Comparison of ENCODE assay signal across 8 cellular contexts in the genomic region with DNA sequence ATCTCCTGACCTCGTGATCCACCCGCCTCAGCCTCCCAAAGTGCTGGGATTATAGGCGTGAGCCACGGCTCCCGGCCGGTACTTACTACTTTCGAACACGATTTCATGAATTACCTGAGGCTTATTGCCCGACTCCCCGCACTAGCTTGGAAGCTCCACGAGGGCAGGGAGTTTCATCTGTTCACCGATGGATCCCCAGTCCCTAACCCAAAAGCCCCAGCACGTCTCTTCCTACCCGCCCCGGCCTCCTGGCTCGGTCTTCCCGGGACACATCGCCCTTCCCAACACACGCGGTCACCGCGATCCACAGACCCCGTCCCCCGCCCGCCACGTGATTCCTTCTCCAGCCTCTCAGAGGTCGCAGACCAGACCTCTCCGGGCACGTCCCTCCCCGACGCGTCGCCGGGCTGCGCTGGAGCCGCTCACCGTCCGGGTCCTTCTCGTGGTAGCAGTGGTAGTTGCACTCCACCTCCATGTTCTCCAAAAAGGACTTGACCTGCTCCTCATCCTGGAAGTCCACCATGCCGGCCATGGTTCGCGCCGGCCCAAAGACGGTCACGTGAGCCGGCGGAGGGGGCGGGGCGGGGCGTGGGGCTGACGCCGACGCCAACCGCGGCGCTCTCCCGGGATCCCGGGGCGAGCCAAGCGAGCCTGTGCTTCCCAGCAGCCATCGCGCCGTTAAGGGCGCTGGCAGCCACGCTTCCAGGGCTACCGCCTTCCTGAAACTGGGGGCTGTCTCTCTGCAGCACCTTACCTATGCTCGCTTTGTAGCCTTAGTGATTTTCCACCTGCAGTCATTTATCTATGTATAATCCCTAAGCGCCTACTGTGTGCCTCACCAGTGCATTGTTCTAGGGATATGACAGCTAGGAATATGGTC. TPM values are rescaled to one million over a fixed set of nuclear protein-coding genes. Genes with fewer than 3 reads are reported as not detected.
A peak's percentile ranks its signal among the peaks of the same experiment; 100 is the strongest.
DNase-seq lines count a peak whose midpoint lies in the region; ATAC-seq and TF ChIP-seq lines count a peak whose summit lies in the region.

A gene (minus strand): TSS at position 553 of the 880 bp plus-strand sequence. CDS start 21 bp downstream, at position 532.

- H3K56ac ChIP-seq in H9 (ENCODE audit: insufficient read length, low read depth, low read length): no peak within 1 kb of the TSS

- ATAC-seq in Right ventricle myocardium superior (ENCODE audit: poor library complexity): peak; percentile 91

- no peak within 1 kb of the TSS for H2AFZ ChIP-seq in H9 (ENCODE audit: low read length)

- no CpG with 5 or more reads among the region's 68 CpGs for WGBS in H9 (ENCODE audit: extremely low coverage, insufficient read length, low lambda C conversion rate)
- WGBS in ovary, 3 donors: 1 to 4% (median 1%) methylated on average over 44 to 68 of the region's 68 CpGs

- H3K4ac ChIP-seq in H9 (ENCODE audit: low read depth, low read length): no peak within 1 kb of the TSS; the same call in 1 of the 2 replicates

- H3F3A ChIP-seq in DOHH2 (ENCODE audit: control insufficient read depth, insufficient read depth): peaks cover 14% of the 10 kb centered on the region

- H3K27me3 ChIP-seq in DOHH2 (ENCODE audit: control insufficient read depth, low read length) (no peaks in the 10 kb centered on the region), H9 (ENCODE audit: insufficient read depth, low read length) (no peaks in the 10 kb centered on the region), ovary (no peaks in the 10 kb centered on the region), tibial artery (no peaks in the 10 kb centered on the region)

- H3K4me1 ChIP-seq in DOHH2 (ENCODE audit: control insufficient read depth, low read length): peaks cover 38% of the 10 kb centered on the region
- no peaks in the 10 kb centered on the region for H3K4me1 ChIP-seq in H9 (ENCODE audit: insufficient read depth, low read length)
- peaks cover 1% of the 10 kb centered on the region for H3K4me1 ChIP-seq in ovary (ENCODE audit: insufficient read depth)
- peaks cover 0 to 17% (median 7%) of the 10 kb centered on the region in 4 donors for H3K4me1 ChIP-seq in tibial artery

- no peaks in the 10 kb centered on the region; a peak in 1 of 5 replicates for H3K9me3 Mint-ChIP-seq in H9

- TF ChIP-seq EP300 in ovary (IDR thresholded peaks at IDR 0.05): no peak

- H3K4me2 ChIP-seq in DOHH2 (ENCODE audit: low read length) (peak within 1 kb of the TSS; percentile 74), H9 (ENCODE audit: insufficient read depth, insufficient read length, low read length) (peak within 1 kb of the TSS; percentile 58)

- no peak within 1 kb of the TSS for H4K8ac ChIP-seq in H9 (replicated peaks; ENCODE audit: insufficient read length, low read depth, low read length)

- no peak within 1 kb of the TSS for H2AK5ac ChIP-seq in H9 (ENCODE audit: insufficient read length, low read length)

- H3K4me3 ChIP-seq in DOHH2 (ENCODE audit: low read length): peak within 1 kb of the TSS; percentile 98
- peak within 1 kb of the TSS; percentile 82 for H3K4me3 ChIP-seq in ovary
- peak within 1 kb of the TSS; percentile 85 to 87 for H3K4me3 ChIP-seq in tibial artery

- H3K9me3 ChIP-seq in DOHH2 (ENCODE audit: control insufficient read depth, insufficient read depth, low read length) (no peaks in the 10 kb centered on the region), H9 (ENCODE audit: control insufficient read depth, low read depth, low read length) (no peaks in the 10 kb centered on the region), ovary (no peaks in the 10 kb centered on the region), tibial artery (no peaks in the 10 kb centered on the region)

- H3K27me3 Mint-ChIP-seq in H9 (ENCODE audit: low read depth): peaks cover 3% of the 10 kb centered on the region; the same call in 1 of the 2 replicates

- DNase-seq in H9: peak; percentile 85
- DNase-seq in NCI-H1048 (lab: John Stamatoyannopoulos, UW): peak; percentile 61
- DNase-seq in SW 1271 (lab: John Stamatoyannopoulos, UW): peak; percentile 15 to 72
- DNase-seq in activated naive CD8-positive, alpha-beta T cell treated with anti-CD3 and anti-CD28 coated beads, Interleukin-2, amount 50 U/mL, for 16 hours (ENCODE audit: low read depth, low spot score): peak; percentile 22
- peak; percentile 93 for DNase-seq in Right ventricle myocardium superior
- DNase-seq in ovary: peak; percentile 87 to 93 (median 89)
- DNase-seq in tibial artery: peak; percentile 77 to 93

- intact Hi-C loops in Right ventricle myocardium superior (cut with DNase I): no loop called here
- intact Hi-C loops in ovary (cut with DNase I): loop anchor here in 1 of 4 donors (10.0 kb wide), 1 partner anchor 487 kb away; no protein-coding TSS in a partner anchor
- intact Hi-C loops in tibial artery (cut with DNase I; ENCODE audit: low total_unique reads): no loop called here

- no peak within 1 kb of the TSS for H2BK120ac ChIP-seq in H9 (ENCODE audit: low read depth, low read length, poor library complexity, severe bottlenecking)

- no peak within 1 kb of the TSS for H3T11ph ChIP-seq in H9 (ENCODE audit: low read length)

- H2BK5ac ChIP-seq in H9 (ENCODE audit: insufficient read length, low read length): no peak within 1 kb of the TSS

- H3K36me3 ChIP-seq in DOHH2 (ENCODE audit: control insufficient read depth, low read length) (peaks cover 11% of the 10 kb centered on the region), ovary (no peaks in the 10 kb centered on the region), tibial artery (peaks cover 0 to 2% (median under 1%) of the 10 kb centered on the region in 3 donors)

- no peak within 1 kb of the TSS for H2BK20ac ChIP-seq in H9 (ENCODE audit: low read depth, low read length, poor library complexity, severe bottlenecking)

- no peak within 1 kb of the TSS for H4K91ac ChIP-seq in H9 (ENCODE audit: insufficient read length, low read depth, low read length)

- peak within 1 kb of the TSS; percentile 9 for H4K5ac ChIP-seq in H9 (ENCODE audit: insufficient read length, low read depth, low read length)

- H3K4me1 Mint-ChIP-seq in H9: peaks cover 14 to 17% of the 10 kb centered on the region in 2 experiments

- H2BK15ac ChIP-seq in H9 (ENCODE audit: low read depth, low read length): no peak within 1 kb of the TSS

- H3K27ac ChIP-seq in DOHH2 (ENCODE audit: low read depth, low read length): peak within 1 kb of the TSS; percentile 46
- H3K27ac ChIP-seq in H9 (ENCODE audit: insufficient read length, low read depth, low read length): no peak within 1 kb of the TSS
- peak within 1 kb of the TSS; percentile 61 to 78 for H3K27ac ChIP-seq in ovary
- peak within 1 kb of the TSS; percentile 74 to 88 for H3K27ac ChIP-seq in tibial artery

- peak within 1 kb of the TSS; percentile 84 for H3K9ac ChIP-seq in H9 (ENCODE audit: extremely low read depth, insufficient read length, low read length)

- H3K36me3 Mint-ChIP-seq in H9 (ENCODE audit: insufficient read depth in 1 of 3, low read depth in 3 of 3): peaks cover 6 to 28% (median 27%) of the 10 kb centered on the region in 3 experiments; a peak in 6 of 7 replicates

- H3K23ac ChIP-seq in H9 (ENCODE audit: insufficient read length, low read depth, low read length): no peak within 1 kb of the TSS

- no peaks in the 10 kb centered on the region for H3K9me2 ChIP-seq in DOHH2 (replicated peaks; ENCODE audit: control insufficient read depth, low read length)

- H3K27ac Mint-ChIP-seq in H9: peak within 1 kb of the TSS; percentile 50 to 98 (median 91); a peak in 6 of 7 replicates

- H3K4me3 Mint-ChIP-seq in H9: peak within 1 kb of the TSS; percentile 93

- H3K18ac ChIP-seq in H9 (ENCODE audit: insufficient read length, low read depth, low read length): peak within 1 kb of the TSS; percentile 98

- peaks cover 55% of the 10 kb centered on the region for H3K79me2 ChIP-seq in DOHH2 (ENCODE audit: control insufficient read depth, low read length)
- peaks cover 15% of the 10 kb centered on the region; the same call in 1 of the 2 replicates for H3K79me2 ChIP-seq in H9 (ENCODE audit: insufficient read depth, low read length)

- no peak within 1 kb of the TSS for H2BK12ac ChIP-seq in H9 (ENCODE audit: insufficient read length, low read depth, low read length)

- TF ChIP-seq CTCF in DOHH2 (IDR thresholded peaks at IDR 0.05; ENCODE audit: low read depth, low read length, poor library complexity, severe bottlenecking): no peak
- TF ChIP-seq CTCF in H9 (conservative IDR thresholded peaks at IDR 0.05): no peak
- TF ChIP-seq CTCF in ovary (IDR thresholded peaks at IDR 0.05): no peak
- no peak for TF ChIP-seq CTCF in tibial artery (IDR thresholded peaks at IDR 0.05)

- no peaks in the 10 kb centered on the region for H4K20me1 ChIP-seq in DOHH2 (ENCODE audit: control insufficient read depth, insufficient read depth, low read depth, low read length)
- H4K20me1 ChIP-seq in H9 (ENCODE audit: control insufficient read depth, insufficient read depth, insufficient read length): no peaks in the 10 kb centered on the region

- H3K23me2 ChIP-seq in H9 (ENCODE audit: insufficient read length, low read depth, low read length, poor library complexity, severe bottlenecking): peaks cover 10% of the 10 kb centered on the region

- H3K79me1 ChIP-seq in H9 (ENCODE audit: insufficient read depth, low read depth, low read length, poor library complexity, severe bottlenecking): no peaks in the 10 kb centered on the region

- peak; percentile 50 for TF ChIP-seq POLR2A in ovary (IDR thresholded peaks at IDR 0.05)

- H3K14ac ChIP-seq in H9 (ENCODE audit: insufficient read depth, low read length): peak within 1 kb of the TSS; percentile 86

RNA-seq across cellular contexts. Expression of the gene that starts here (rescaled TPM):
- total RNA-seq in H9 (2021) (69.1 and 70.3 TPM in 2 replicates), Right ventricle myocardium superior (18.6 TPM), ovary (10 to 100 TPM in 5 of 7 donors, 1 to 10 TPM in 2; 3.5 to 27.2 (median 18.6) TPM)
- 10 to 100 TPM in 1 of 2 donors, 1 to 10 TPM in 1; 4.3 to 12.3 TPM for polyA plus RNA-seq in ovary

Comparison
In these comparisons a context has a peak if more than half of its experiments do, and no peak if none do; other contexts are left out.
1. DNase-seq: peak in every context shown above with its lines; median percentile 93 in Right ventricle myocardium superior; 89 in ovary; 85 in H9; 85 in tibial artery; 61 in NCI-H1048; 44 in SW 1271; 22 in activated naive CD8-positive, alpha-beta T cell treated with anti-CD3 and anti-CD28 coated beads, Interleukin-2, amount 50 U/mL, for 16 hours.